In the genomic region with DNA sequence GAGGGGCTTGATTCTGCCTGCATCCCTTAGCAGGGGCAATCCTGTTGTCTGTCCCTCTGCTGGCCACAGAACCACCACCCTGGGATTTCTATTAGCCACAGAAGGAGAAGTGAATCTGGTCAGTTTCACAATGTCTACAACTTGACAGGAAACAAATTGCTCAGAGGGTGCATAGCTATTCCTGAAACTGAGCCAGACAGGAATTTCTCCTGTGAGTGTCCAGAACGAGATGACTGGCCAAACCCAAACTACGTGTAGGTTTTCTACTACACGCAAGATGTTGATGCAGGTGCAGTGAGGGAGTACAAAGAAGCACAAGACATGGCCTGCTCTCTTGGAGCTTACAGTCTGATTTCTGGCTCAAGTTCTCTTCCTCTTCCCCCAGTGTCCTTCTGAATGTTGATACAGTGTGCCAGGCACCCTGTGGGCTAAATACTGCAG, we compare ENCODE assay signal across 9 cellular contexts.
DNase-seq lines count a peak whose midpoint lies in the region; ATAC-seq, FAIRE-seq and TF ChIP-seq lines count a peak whose summit lies in the region.
"Had no signal": no experiment of that assay in that cellular context is flagged by ENCODE, and none has a peak within 500 bp of the region (broad histone marks: within the 10 kb centered on the region; RNA-seq: fewer than 3 reads in every experiment).

No MANE protein-coding gene starts in this region.

- peak; percentile 38 for ATAC-seq in HG02588 (IDR thresholded peaks at IDR 0.05; ENCODE audit: unreplicated experiment)
- ATAC-seq: activated CD4-positive, CD25-positive, alpha-beta regulatory T cell treated with anti-CD3 and anti-CD28 coated beads, Interleukin-2, amount 50 U/mL, for 24 hours had no signal

- DNase-seq in GM12892 (ENCODE audit: insufficient read length) (no peak), NOMO-1 treated with dmso at 0.1 percent for 144 hours (lab: John Stamatoyannopoulos, UW; ENCODE audit: unreplicated experiment) (peak; percentile 67), iris pigment epithelial cell (ENCODE audit: low read depth) (peak; percentile 89), epidermal melanocyte (ENCODE audit: insufficient read length, low spot score) (no peak), NCI-H1092 (lab: John Stamatoyannopoulos, UW) (no peak), NCI-H510A (lab: John Stamatoyannopoulos, UW) (no peak)
- DNase-seq in activated effector memory CD4-positive, alpha-beta T cell treated with Interleukin-2 at 50 U/mL for 16 hours: no peak

- peak; percentile 94 for FAIRE-seq in GM12892 (lab: Jason Lieb, UNC)

- no peak for TF ChIP-seq POLR2A in GM12892 (IDR thresholded peaks at IDR 0.05; ENCODE audit: low read depth, low read length)

Comparison
In these comparisons a context has a peak if more than half of its experiments do, and no peak if none do; other contexts are left out.
1. DNase-seq: peak in NOMO-1 treated with dmso at 0.1 percent for 144 hours (single experiment) and iris pigment epithelial cell (single experiment); none in GM12892 (single experiment), epidermal melanocyte (single experiment), NCI-H1092 (single experiment), activated effector memory CD4-positive, alpha-beta T cell treated with Interleukin-2 at 50 U/mL for 16 hours (single experiment) and NCI-H510A (single experiment).